In genomic region chr1:108679586-108680213, GRCh38 we compare ENCODE assay signal across 1 cellular context.
TF ChIP-seq lines count a peak whose summit lies in the region.

No MANE protein-coding gene starts in this region.

TF ChIP-seq in endothelial cell of umbilical vein, 7 proteins besides CTCF, POLR2A, EP300 and RAD21:
- no peak for TF ChIP-seq POLR2AphosphoS5 (IDR thresholded peaks at IDR 0.05; ENCODE audit: insufficient read depth, low read depth, low read length)
- TF ChIP-seq FOS (IDR thresholded peaks at IDR 0.05; ENCODE audit: borderline replicate concordance, insufficient read depth, low read length): no peak
- no peak for TF ChIP-seq GATA2 (IDR thresholded peaks at IDR 0.05; ENCODE audit: insufficient read depth, insufficient read length, low read depth, low read length)
- no peak for TF ChIP-seq MYC (IDR thresholded peaks at IDR 0.05; ENCODE audit: low read depth, low read length)
- no peak for TF ChIP-seq JUN (IDR thresholded peaks at IDR 0.05; ENCODE audit: borderline replicate concordance, insufficient read depth, insufficient read length, low read depth)
- no peak for TF ChIP-seq MAX (IDR thresholded peaks at IDR 0.05; ENCODE audit: insufficient read depth, insufficient read length)
- TF ChIP-seq EZH2 (IDR thresholded peaks at IDR 0.05; ENCODE audit: borderline replicate concordance, low read depth, low read length, severe bottlenecking): no peak
